In genomic region chr3:159775372-159775961, GRCh38 we compare ENCODE assay signal across 9 cellular contexts.
DNase-seq lines count a peak whose midpoint lies in the region; ATAC-seq and TF ChIP-seq lines count a peak whose summit lies in the region.
"Had no signal": no experiment of that assay in that cellular context is flagged by ENCODE, and none has a peak within 500 bp of the region (broad histone marks: within the 10 kb centered on the region; RNA-seq: fewer than 3 reads in every experiment).

No MANE protein-coding gene starts in this region.

- ATAC-seq in left lung (peak; percentile 71), HG03108 (IDR thresholded peaks at IDR 0.05; ENCODE audit: unreplicated experiment) (no peak), GM19324 (IDR thresholded peaks at IDR 0.05; ENCODE audit: low FRiP score, unreplicated experiment) (no peak)
- no peak for ATAC-seq in activated T-helper 17 cell treated with anti-CD3 and anti-CD28 coated beads, Interleukin-2, amount 50 U/mL, for 72 hours (replicated peaks)

- BruUV-seq in A673 (replicated peaks; lab: Mats Ljungman, UMichigan), result no TSS peak

- H3K4me3 ChIP-seq in A673 (ENCODE audit: low read depth, low read length, poor library complexity, severe bottlenecking) (no peak overlapping the region), left lung (no peak overlapping the region)

- H3K27ac Mint-ChIP-seq in activated T-helper 17 cell treated with anti-CD3 and anti-CD28 coated beads, Interleukin-2, amount 50 U/mL, for 72 hours, result no peak overlapping the region
- H3K27ac Mint-ChIP-seq: CD4-positive, CD25-positive, alpha-beta regulatory T cell had no signal

- H3K9me3 ChIP-seq in A673 (ENCODE audit: low read depth, low read length, poor library complexity, severe bottlenecking) (no peaks in the 10 kb centered on the region), left lung (no peaks in the 10 kb centered on the region)

- H3K4me1 Mint-ChIP-seq in activated T-helper 17 cell treated with anti-CD3 and anti-CD28 coated beads, Interleukin-2, amount 50 U/mL, for 72 hours, result no peaks in the 10 kb centered on the region
- H3K4me1 Mint-ChIP-seq: CD4-positive, CD25-positive, alpha-beta regulatory T cell had no signal

- H3K27ac ChIP-seq in A673 (ENCODE audit: low read depth, low read length, poor library complexity, severe bottlenecking), result peak overlapping the region; percentile 57
- peak overlapping the region; percentile 96 for H3K27ac ChIP-seq in caudate nucleus (ENCODE audit: low read depth, low read length)
- peak overlapping the region in 1 of 2 donors; percentile 3 for H3K27ac ChIP-seq in left lung

- no peaks in the 10 kb centered on the region for H3K36me3 Mint-ChIP-seq in activated T-helper 17 cell treated with anti-CD3 and anti-CD28 coated beads, Interleukin-2, amount 50 U/mL, for 72 hours (ENCODE audit: low read depth)
- H3K36me3 Mint-ChIP-seq: CD4-positive, CD25-positive, alpha-beta regulatory T cell had no signal

- peak; percentile 77 for DNase-seq in A673 (ENCODE audit: low spot score)
- DNase-seq in NCI-H128 (lab: John Stamatoyannopoulos, UW; ENCODE audit: unreplicated experiment), result peak; percentile 27
- peak in 59 of 61 donors; percentile 3 to 91 (median 70) for DNase-seq in caudate nucleus (lab: John Stamatoyannopoulos, UW)
- no peak for DNase-seq in left lung
- no peak for DNase-seq in effector CD8-positive, alpha-beta T cell (lab: John Stamatoyannopoulos, UW)
- DNase-seq: CD4-positive, CD25-positive, alpha-beta regulatory T cell had no signal

- CTCF ChIA-PET in A673 (lab: Charles Lee), result no interaction called here

- no peaks in the 10 kb centered on the region for H3K9me3 Mint-ChIP-seq in activated T-helper 17 cell treated with anti-CD3 and anti-CD28 coated beads, Interleukin-2, amount 50 U/mL, for 72 hours

- TF ChIP-seq CTCF in A673 (conservative IDR thresholded peaks at IDR 0.05; ENCODE audit: low read depth, low read length) (no peak), left lung (IDR thresholded peaks at IDR 0.05) (no peak)

- POLR2A ChIA-PET in A673 (lab: Charles Lee; ENCODE audit: low non-redundant PET), result no interaction called here

- H3K4me3 Mint-ChIP-seq in activated T-helper 17 cell treated with anti-CD3 and anti-CD28 coated beads, Interleukin-2, amount 50 U/mL, for 72 hours, result no peak overlapping the region
- H3K4me3 Mint-ChIP-seq: CD4-positive, CD25-positive, alpha-beta regulatory T cell had no signal

- no peaks in the 10 kb centered on the region for H3K36me3 ChIP-seq in A673 (ENCODE audit: insufficient read depth, low read length, poor library complexity, severe bottlenecking)
- H3K36me3 ChIP-seq in left lung, result no peaks in the 10 kb centered on the region

- peaks cover 12% of the 10 kb centered on the region for H3K4me1 ChIP-seq in A673 (ENCODE audit: insufficient read depth, low read length, poor library complexity, severe bottlenecking)
- peaks cover 0 to 11% of the 10 kb centered on the region in 2 donors for H3K4me1 ChIP-seq in left lung

- intact Hi-C loops in A673 (cut with micrococcal nuclease; ENCODE audit: unreplicated experiment), result no loop called here
- intact Hi-C loops in left lung (cut with DNase I), result no loop called here

- H3K27me3 ChIP-seq in A673 (replicated peaks; ENCODE audit: insufficient read depth, low read depth, low read length, poor library complexity), result no peaks in the 10 kb centered on the region
- H3K27me3 ChIP-seq in left lung, result no peaks in the 10 kb centered on the region

- H3K27me3 Mint-ChIP-seq in activated T-helper 17 cell treated with anti-CD3 and anti-CD28 coated beads, Interleukin-2, amount 50 U/mL, for 72 hours, result peaks cover 32% of the 10 kb centered on the region

Comparison
In these comparisons a context has a peak if more than half of its experiments do, and no peak if none do; other contexts are left out.
1. DNase-seq: peak in A673 (single experiment), NCI-H128 (single experiment) and caudate nucleus (59 of 61); none in left lung (0 of 2) and effector CD8-positive, alpha-beta T cell (single experiment).